In the genomic region with DNA sequence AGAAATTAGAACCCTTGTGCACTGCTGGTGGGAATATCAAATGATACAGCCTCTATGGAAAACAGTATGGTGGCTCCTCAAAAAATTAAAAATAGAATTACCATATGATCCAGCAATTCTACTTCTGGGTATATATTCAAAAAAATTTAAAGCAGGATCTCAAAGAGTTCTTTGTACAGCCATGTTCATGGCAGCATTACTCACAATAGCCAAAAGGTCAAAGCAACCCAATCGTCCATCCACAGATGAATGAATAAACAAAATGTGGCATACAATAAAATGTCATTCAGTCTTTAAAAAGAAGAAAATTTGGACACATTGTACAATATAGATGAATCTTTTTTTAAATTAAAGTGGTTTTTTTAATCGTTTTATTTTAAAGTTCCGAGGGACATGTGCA, we compare ENCODE assay signal across 10 cellular contexts. TPM values are rescaled to one million over a fixed set of nuclear protein-coding genes. Genes with fewer than 3 reads are reported as not detected.
"Had no signal": no experiment of that assay in that cellular context is flagged by ENCODE, and none has a peak within 500 bp of the region (broad histone marks: within the 10 kb centered on the region; RNA-seq: fewer than 3 reads in every experiment).

No MANE protein-coding gene starts in this region.

- H3K27ac Mint-ChIP-seq: HFFc6, IgD-negative memory B cell had no signal

- H3K4me3 ChIP-seq: GM23248, HAP-1 had no signal

- H2AFZ ChIP-seq: GM23248 had no signal

- H3K9ac ChIP-seq: GM23248 had no signal

- H3K9me3 Mint-ChIP-seq: HFFc6 had no signal

- H3K4me3 Mint-ChIP-seq: HFFc6, IgD-negative memory B cell had no signal

- H3K4me1 ChIP-seq: HAP-1 had no signal

- H3K36me3 ChIP-seq: HAP-1 had no signal

- H3K9me3 ChIP-seq: HAP-1 had no signal

- H3K36me3 Mint-ChIP-seq: IgD-negative memory B cell had no signal

- DNase-seq: GM23248, GOT3, HFFc6, KBM-7 had no signal

- H3K27ac ChIP-seq: GM23248, HL-60 had no signal

- H3K4me1 Mint-ChIP-seq: IgD-negative memory B cell had no signal

- ATAC-seq: HCT116, HepG2 had no signal

- H3K27me3 Mint-ChIP-seq: IgD-negative memory B cell had no signal

RNA-seq across cellular contexts. Expression of gene ERG, which starts 36.3 kb away (rescaled TPM):
- total RNA-seq: HepG2, HFFc6, HT1080 had no signal
- polyA plus RNA-seq: HepG2, IgD-negative memory B cell had no signal
